In genomic region chr12:68800294-68800693, GRCh38 we compare ENCODE assay signal across 15 cellular contexts.
"Had no signal": no experiment of that assay in that cellular context is flagged by ENCODE, and none has a peak within 500 bp of the region (broad histone marks: within the 10 kb centered on the region; RNA-seq: fewer than 3 reads in every experiment).

No MANE protein-coding gene starts in this region.

- DNase-seq: activated CD4-positive, alpha-beta T cell treated with anti-CD3 and anti-CD28 coated beads for 36 hours; activated CD8-positive, alpha-beta T cell treated with anti-CD3 and anti-CD28 coated beads, Interleukin-2, amount 10 ng/mL, durations not matched to agents 7 days and 5 days; activated naive CD4-positive, alpha-beta T cell treated with anti-CD3 and anti-CD28 coated beads for 36 hours; caudate nucleus; cortex of kidney; effector memory CD4-positive, alpha-beta T cell; erythroblast; hippocampal formation; substantia nigra; T1000; WERI-Rb-1 had no signal

- ATAC-seq: activated CD4-positive, alpha-beta T cell treated with anti-CD3 and anti-CD28 coated beads for 36 hours; activated CD8-positive, alpha-beta T cell treated with anti-CD3 and anti-CD28 coated beads, Interleukin-2, amount 10 ng/mL, durations not matched to agents 7 days and 5 days; stimulated activated memory B cell treated with anti-CD40 and anti-IgM and Interleukin-4, amounts not matched to agents 10 μg/mL and 1 μg/mL and 100 μg/mL, for 72 hours had no signal

- H3K36me3 ChIP-seq: right atrium auricular region, vagina, WERI-Rb-1 had no signal

- H3K4me1 ChIP-seq: right atrium auricular region had no signal

- H3K9me3 ChIP-seq: right atrium auricular region, vagina had no signal

- H3K4me3 ChIP-seq: right atrium auricular region, smooth muscle cell, vagina had no signal

- H3K27ac ChIP-seq: right atrium auricular region, vagina, WERI-Rb-1 had no signal

- H3K27me3 ChIP-seq: right atrium auricular region, vagina had no signal
